Comparison of ENCODE assay signal across 11 cellular contexts in genomic region chr18:69947361-69948106, GRCh38. TPM values are rescaled to one million over a fixed set of nuclear protein-coding genes. Genes with fewer than 3 reads are reported as not detected.
DNase-seq lines count a peak whose midpoint lies in the region; ATAC-seq and TF ChIP-seq lines count a peak whose summit lies in the region.
"Had no signal": no experiment of that assay in that cellular context is flagged by ENCODE, and none has a peak within 500 bp of the region (broad histone marks: within the 10 kb centered on the region; RNA-seq: fewer than 3 reads in every experiment).

TSS of gene CD226 (minus strand) at chr18:69947873. CDS start at chr18:69947406, 467 bp downstream.

- intact Hi-C loops in left lung (cut with DNase I): no loop called here

- H3K36me3 ChIP-seq in left lung: no peaks in the 10 kb centered on the region
- no peaks in the 10 kb centered on the region for H3K36me3 ChIP-seq in osteoblast (ENCODE audit: insufficient read depth, low read length)
- H3K36me3 ChIP-seq: BLaER1 treated with 17β-estradiol and CSF1 and Interleukin-3, amounts not matched to agents 10 nM and 100 nM had no signal

- H3K9me3 ChIP-seq in left lung (no peaks in the 10 kb centered on the region), osteoblast (ENCODE audit: low read depth, low read length) (no peaks in the 10 kb centered on the region)

- H2AFZ ChIP-seq in osteoblast (ENCODE audit: low read length): no peak within 1 kb of the TSS

- H3K79me2 ChIP-seq in osteoblast (ENCODE audit: insufficient read depth, low read length): no peaks in the 10 kb centered on the region

- H3K27me3 ChIP-seq in left lung (no peaks in the 10 kb centered on the region), osteoblast (ENCODE audit: insufficient read depth, low read length) (no peaks in the 10 kb centered on the region)
- H3K27me3 ChIP-seq: BLaER1 treated with 17β-estradiol and CSF1 and Interleukin-3, amounts not matched to agents 10 nM and 100 nM had no signal

- no peak within 1 kb of the TSS for H3K4me2 ChIP-seq in osteoblast (ENCODE audit: insufficient read depth, low read length)

- H3K27ac ChIP-seq in left lung: peak within 1 kb of the TSS in 1 of 2 donors; percentile 7
- H3K27ac ChIP-seq in osteoblast (ENCODE audit: low read depth, low read length): no peak within 1 kb of the TSS
- H3K27ac ChIP-seq: epithelial cell of prostate had no signal

- H3K4me1 ChIP-seq in left lung: peaks cover 0 to 24% of the 10 kb centered on the region in 2 donors
- H3K4me1 ChIP-seq in osteoblast (ENCODE audit: insufficient read depth, low read length): peaks cover 6% of the 10 kb centered on the region

- TF ChIP-seq CTCF in left lung (IDR thresholded peaks at IDR 0.05) (no peak), osteoblast (IDR thresholded peaks at IDR 0.05; ENCODE audit: extremely low read depth, low read depth, low read length) (no peak)

- ATAC-seq in HG03103 (IDR thresholded peaks at IDR 0.05; ENCODE audit: low read depth, unreplicated experiment) (peak; percentile 31), left lung (no peak)

- peak; percentile 38 to 47 for DNase-seq in stimulated activated CD4-positive, alpha-beta T cell treated with anti-CD3 and anti-CD28 coated beads, Interleukin-2, amount 100 ng/mL, for 24 hours
- no peak for DNase-seq in stimulated activated CD4-positive, alpha-beta T cell treated with anti-CD3 and anti-CD28 coated beads, Interleukin-12 subunit alpha, Interleukin-12 subunit beta, amount 100 ng/mL, for 4 hours
- DNase-seq in activated CD8-positive, alpha-beta memory T cell treated with anti-CD3 and anti-CD28 coated beads, Interleukin-2, amount 50 U/mL, for 4 hours: peak; percentile 29
- DNase-seq in left lung (no peak), osteoblast (ENCODE audit: insufficient read length, low spot score, missing footprints) (no peak), HPDE6-E6E7 (ENCODE audit: extremely low spot score) (no peak), DMS153 (lab: John Stamatoyannopoulos, UW) (no peak)
- DNase-seq: IMR-90 had no signal

- no peaks in the 10 kb centered on the region for H4K20me1 ChIP-seq in osteoblast (ENCODE audit: insufficient read depth, low read length)
- H4K20me1 ChIP-seq: BLaER1 treated with 17β-estradiol and CSF1 and Interleukin-3, amounts not matched to agents 10 nM and 100 nM had no signal

- H3K4me3 ChIP-seq in left lung (no peak within 1 kb of the TSS), osteoblast (ENCODE audit: insufficient read depth, low read length) (no peak within 1 kb of the TSS)
- H3K4me3 ChIP-seq: BLaER1 treated with 17β-estradiol and CSF1 and Interleukin-3, amounts not matched to agents 10 nM and 100 nM had no signal

RNA-seq across cellular contexts. Expression of gene CD226, which starts in this region (rescaled TPM):
- total RNA-seq in left lung: 1 to 10 TPM; 2.9 to 4.6 TPM
- total RNA-seq in osteoblast: under 0.01 and 0.36 TPM in 2 replicates

Comparison
In these comparisons a context has a peak if more than half of its experiments do, and no peak if none do; other contexts are left out.
1. DNase-seq: peak in stimulated activated CD4-positive, alpha-beta T cell treated with anti-CD3 and anti-CD28 coated beads, Interleukin-2, amount 100 ng/mL, for 24 hours (2 of 2) and activated CD8-positive, alpha-beta memory T cell treated with anti-CD3 and anti-CD28 coated beads, Interleukin-2, amount 50 U/mL, for 4 hours (single experiment); none in stimulated activated CD4-positive, alpha-beta T cell treated with anti-CD3 and anti-CD28 coated beads, Interleukin-12 subunit alpha, Interleukin-12 subunit beta, amount 100 ng/mL, for 4 hours (single experiment), left lung (0 of 2), osteoblast (single experiment), HPDE6-E6E7 (single experiment) and DMS153 (single experiment).